Comparison of ENCODE assay signal across 13 cellular contexts in the genomic region with DNA sequence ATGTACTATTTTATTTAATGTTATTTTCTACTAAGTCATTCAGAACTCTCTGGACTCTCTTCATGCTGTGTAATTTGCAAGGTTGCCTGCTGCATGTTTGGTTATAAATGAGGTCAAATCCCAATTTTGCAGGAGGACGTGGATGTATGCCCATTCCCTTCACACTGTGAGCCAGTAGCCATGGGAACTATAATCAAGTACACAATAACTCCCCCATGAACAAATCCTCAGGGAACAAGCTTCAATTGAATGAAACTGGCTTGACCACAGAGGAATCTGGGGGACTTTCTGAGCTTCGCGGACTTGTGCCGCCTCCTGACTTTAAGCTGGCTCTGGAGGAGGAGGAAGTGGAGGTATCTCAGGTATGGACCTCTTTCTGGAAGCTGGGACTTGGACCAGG. TPM values are rescaled to one million over a fixed set of nuclear protein-coding genes. Genes with fewer than 3 reads are reported as not detected.
"Had no signal": no experiment of that assay in that cellular context is flagged by ENCODE, and none has a peak within 500 bp of the region (broad histone marks: within the 10 kb centered on the region; RNA-seq: fewer than 3 reads in every experiment).

No MANE protein-coding gene starts in this region.

- DNase-seq: activated B cell treated with CpG ODN at 0.5 μM for 24 hours; activated CD4-positive, alpha-beta T cell treated with anti-CD3 and anti-CD28 coated beads for 48 hours; activated CD8-positive, alpha-beta T cell treated with anti-CD3 and anti-CD28 coated beads for 36 hours; activated gamma-delta T cell; activated T-cell treated with anti-CD3 and anti-CD28 coated beads, Interleukin-2, amount 50 U/mL, for 48 hours; brain microvascular endothelial cell; mucosa of descending colon; naive thymus-derived CD8-positive, alpha-beta T cell had no signal

- H3K9me3 Mint-ChIP-seq: activated B cell treated with CpG ODN at 0.5 μM for 24 hours; activated CD8-positive, alpha-beta T cell treated with anti-CD3 and anti-CD28 coated beads for 36 hours; activated naive CD4-positive, alpha-beta T cell treated with anti-CD3 and anti-CD28 coated beads, Interleukin-2, amount 50 U/mL, for 72 hours; naive thymus-derived CD8-positive, alpha-beta T cell; stimulated activated memory B cell treated with anti-CD40 and anti-IgM and Interleukin-4, amounts not matched to agents 10 μg/mL and 1 μg/mL and 100 μg/mL, for 72 hours; T-helper 2 cell treated with Interferon-gamma antibody and Interleukin-4, amounts not matched to agents 5 μg/mL and 100 μg/mL, for 36 hours had no signal

- H3K4me3 Mint-ChIP-seq: activated B cell treated with CpG ODN at 0.5 μM for 24 hours; activated CD8-positive, alpha-beta T cell treated with anti-CD3 and anti-CD28 coated beads for 36 hours; naive thymus-derived CD8-positive, alpha-beta T cell; stimulated activated memory B cell treated with anti-CD40 and anti-IgM and Interleukin-4, amounts not matched to agents 10 μg/mL and 1 μg/mL and 100 μg/mL, for 72 hours; T-helper 2 cell treated with Interferon-gamma antibody and Interleukin-4, amounts not matched to agents 5 μg/mL and 100 μg/mL, for 36 hours had no signal

- H3K27ac Mint-ChIP-seq: activated B cell treated with CpG ODN at 0.5 μM for 24 hours; activated CD8-positive, alpha-beta T cell treated with anti-CD3 and anti-CD28 coated beads for 36 hours; activated naive CD4-positive, alpha-beta T cell treated with anti-CD3 and anti-CD28 coated beads, Interleukin-2, amount 50 U/mL, for 72 hours; stimulated activated memory B cell treated with anti-CD40 and anti-IgM and Interleukin-4, amounts not matched to agents 10 μg/mL and 1 μg/mL and 100 μg/mL, for 72 hours; T-helper 2 cell treated with Interferon-gamma antibody and Interleukin-4, amounts not matched to agents 5 μg/mL and 100 μg/mL, for 36 hours had no signal

- H3K27me3 Mint-ChIP-seq: activated CD8-positive, alpha-beta T cell treated with anti-CD3 and anti-CD28 coated beads for 36 hours had no signal

- H3K4me1 Mint-ChIP-seq: activated B cell treated with CpG ODN at 0.5 μM for 24 hours; stimulated activated memory B cell treated with anti-CD40 and anti-IgM and Interleukin-4, amounts not matched to agents 10 μg/mL and 1 μg/mL and 100 μg/mL, for 72 hours had no signal

- H3K4me3 ChIP-seq: mucosa of descending colon, tibial artery had no signal

- H3K36me3 Mint-ChIP-seq: activated naive CD4-positive, alpha-beta T cell treated with anti-CD3 and anti-CD28 coated beads, Interleukin-2, amount 50 U/mL, for 72 hours; naive thymus-derived CD8-positive, alpha-beta T cell; stimulated activated memory B cell treated with anti-CD40 and anti-IgM and Interleukin-4, amounts not matched to agents 10 μg/mL and 1 μg/mL and 100 μg/mL, for 72 hours had no signal

- ATAC-seq: activated CD8-positive, alpha-beta T cell treated with anti-CD3 and anti-CD28 coated beads for 36 hours; activated naive CD4-positive, alpha-beta T cell treated with anti-CD3 and anti-CD28 coated beads, Interleukin-2, amount 50 U/mL, for 72 hours; left lobe of liver; mucosa of descending colon; naive thymus-derived CD8-positive, alpha-beta T cell; stimulated activated memory B cell treated with anti-CD40 and anti-IgM and Interleukin-4, amounts not matched to agents 10 μg/mL and 1 μg/mL and 100 μg/mL, for 72 hours had no signal

RNA-seq across cellular contexts. Expression of a gene that starts 40.4 kb away (rescaled TPM):
- total RNA-seq: activated B cell treated with CpG ODN at 0.5 μM for 24 hours; naive thymus-derived CD8-positive, alpha-beta T cell had no signal
- polyA plus RNA-seq: naive thymus-derived CD8-positive, alpha-beta T cell had no signal

RNA-seq across cellular contexts. Expression of a gene that starts 41.3 kb away (rescaled TPM):
- total RNA-seq: activated B cell treated with CpG ODN at 0.5 μM for 24 hours had no signal
- polyA plus RNA-seq: naive thymus-derived CD8-positive, alpha-beta T cell had no signal
